9 cellular contexts compared by ENCODE assay signal in the genomic region with DNA sequence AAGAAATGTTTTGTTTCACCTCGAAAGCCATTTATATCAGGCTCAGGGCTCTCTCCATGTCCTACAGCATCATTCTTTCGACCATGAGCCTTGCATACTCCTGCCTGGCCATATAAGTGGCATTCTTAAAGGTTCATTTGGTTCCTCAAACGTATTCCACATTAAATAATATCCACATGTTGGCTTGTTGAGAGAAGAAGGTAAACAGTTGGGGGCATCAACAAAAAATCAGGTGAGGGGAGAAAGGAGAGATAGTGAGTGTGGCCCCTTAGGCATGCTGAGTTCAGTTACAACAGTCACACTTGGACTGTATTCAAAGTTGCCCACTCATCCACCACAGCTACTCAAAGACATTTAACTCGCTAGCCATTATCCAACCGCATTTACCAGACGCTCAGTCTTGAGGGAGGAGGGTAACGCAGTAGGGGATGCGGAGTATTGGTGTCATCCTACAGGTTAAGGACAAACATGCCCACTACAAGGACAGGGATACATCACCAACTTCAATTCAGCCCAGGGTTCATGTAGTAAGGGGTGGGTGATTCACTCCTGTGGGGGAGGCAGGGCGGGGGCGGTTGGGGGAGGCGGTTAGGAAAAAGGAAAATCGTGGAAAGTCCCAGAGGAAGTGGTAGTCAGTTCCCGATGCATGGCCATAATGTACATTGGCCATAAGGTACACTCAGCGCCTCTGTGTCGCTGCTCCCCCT. TPM values are rescaled to one million over a fixed set of nuclear protein-coding genes. Genes with fewer than 3 reads are reported as not detected.
DNase-seq lines count a peak whose midpoint lies in the region; ATAC-seq, FAIRE-seq and TF ChIP-seq lines count a peak whose summit lies in the region.
"Had no signal": no experiment of that assay in that cellular context is flagged by ENCODE, and none has a peak within 500 bp of the region (broad histone marks: within the 10 kb centered on the region; RNA-seq: fewer than 3 reads in every experiment).

No MANE protein-coding gene starts in this region.

- H2BK15ac ChIP-seq in mesenchymal stem cell (ENCODE audit: low read depth, poor library complexity, severe bottlenecking), result no peak overlapping the region

- H3K4me3 ChIP-seq in A549, result peak overlapping the region; percentile 94
- peak overlapping the region; percentile 89 for H3K4me3 ChIP-seq in HEK293 (ENCODE audit: low read depth, low read length)
- peak overlapping the region; percentile 63 to 99 (median 89) for H3K4me3 ChIP-seq in breast epithelium
- H3K4me3 ChIP-seq in mesenchymal stem cell (ENCODE audit: insufficient read depth in 1 of 2, low read depth in 1 of 2, low read length in 2 of 2), result peak overlapping the region; percentile 95 to 97

- H2BK120ac ChIP-seq in mesenchymal stem cell (ENCODE audit: low read depth, low read length), result no peak overlapping the region

- no peak overlapping the region for H2AK5ac ChIP-seq in mesenchymal stem cell (ENCODE audit: low read length, severe bottlenecking)

- H3K18ac ChIP-seq in mesenchymal stem cell (ENCODE audit: low read depth in 1 of 2, low read length in 2 of 2), result peak overlapping the region; percentile 73 to 99

- H3K27me3 ChIP-seq in breast epithelium, result no peaks in the 10 kb centered on the region
- H3K27me3 ChIP-seq in mesenchymal stem cell (ENCODE audit: control insufficient read depth in 1 of 2, insufficient read depth in 1 of 2, low read length in 2 of 2), result peaks cover 0 to 5% of the 10 kb centered on the region in 2 experiments

- TF ChIP-seq CTCF in A549 (IDR thresholded peaks at IDR 0.05) (no peak), HEK293 (tag by site-specific recombination; IDR thresholded peaks at IDR 0.05) (no peak), breast epithelium (IDR thresholded peaks at IDR 0.05) (no peak)

- peak overlapping the region; percentile 92 to 99; a peak in 4 of 6 replicates for H3K27ac ChIP-seq in A549
- H3K27ac ChIP-seq in HEK293 (ENCODE audit: extremely low read depth, low read depth, low read length), result no peak overlapping the region; the same call in 1 of the 2 replicates
- peak overlapping the region; percentile 91 to 98 for H3K27ac ChIP-seq in breast epithelium
- H3K27ac ChIP-seq in mesenchymal stem cell (ENCODE audit: low read length, poor library complexity, severe bottlenecking), result peak overlapping the region; percentile 91

- peak overlapping the region in 1 of 2 experiments; percentile 98 for H3K14ac ChIP-seq in mesenchymal stem cell (ENCODE audit: low read length in 2 of 2)

- H4K91ac ChIP-seq in mesenchymal stem cell (ENCODE audit: low read length), result peak overlapping the region; percentile 2

- TF ChIP-seq POLR2A in A549 (IDR thresholded peaks at IDR 0.05; ENCODE audit: low read length) (no peak), breast epithelium (IDR thresholded peaks at IDR 0.05) (no peak), GM12891 (IDR thresholded peaks at IDR 0.05; ENCODE audit: low read depth, low read length) (no peak)

- no peak for DNase-seq in A549 (ENCODE audit: low read depth in 1 of 2, low spot score in 1 of 2)
- no peak for DNase-seq in breast epithelium (ENCODE audit: low spot score in 2 of 2)
- peak; percentile 84 for DNase-seq in mesenchymal stem cell
- no peak for DNase-seq in GM12891 (ENCODE audit: insufficient read length, low spot score)
- DNase-seq in NCI-H2029 (lab: John Stamatoyannopoulos, UW), result no peak

- FAIRE-seq in A549 (lab: Jason Lieb, UNC) (no peak), GM12891 (lab: Jason Lieb, UNC) (no peak)
- FAIRE-seq: GM18507 had no signal

- H3K4me1 ChIP-seq in A549 (peaks cover 22% of the 10 kb centered on the region; the same call in 2 of the 3 replicates), HEK293 (ENCODE audit: control insufficient read depth, insufficient read depth, low read length) (no peaks in the 10 kb centered on the region), breast epithelium (peaks cover 0 to 3% of the 10 kb centered on the region in 2 donors), mesenchymal stem cell (ENCODE audit: control insufficient read depth, insufficient read depth, low read depth, low read length) (no peaks in the 10 kb centered on the region)

- peak overlapping the region; percentile 98 for H3K4me2 ChIP-seq in A549
- peak overlapping the region; percentile 77 for H3K4me2 ChIP-seq in mesenchymal stem cell (ENCODE audit: low read length, poor library complexity, severe bottlenecking)

- no peak for TF ChIP-seq RAD21 in A549 (conservative IDR thresholded peaks at IDR 0.05 in 1 of 2, IDR thresholded peaks at IDR 0.05 in 1 of 2)

- CTCF ChIA-PET in A549 (lab: Yijun Ruan, JAX), result interaction anchor here (2.7 to 6.1 kb wide), 2 partner anchors 29 to 33 kb away, joined by 13 to 36 read pairs; no protein-coding TSS in a partner anchor
- CTCF ChIA-PET in HEK293 (lab: Yijun Ruan, JAX), result interaction anchor here (0.5 to 4.8 kb wide), 10 partner anchors 9 to 143 kb away, joined by 3 to 59 read pairs (median 8); no protein-coding TSS in a partner anchor

- TF ChIP-seq EP300 in A549 (IDR thresholded peaks at IDR 0.05), result no peak

- H3K79me1 ChIP-seq in mesenchymal stem cell (replicated peaks; ENCODE audit: low read length, poor library complexity, severe bottlenecking), result no peaks in the 10 kb centered on the region

- H3K23ac ChIP-seq in mesenchymal stem cell (ENCODE audit: low read length in 2 of 2), result no peak overlapping the region

- H3K36me3 ChIP-seq in HEK293 (ENCODE audit: control insufficient read depth in 2 of 2, insufficient read depth in 1 of 2, low read length in 2 of 2) (peaks cover 0 to 5% of the 10 kb centered on the region in 2 experiments; a peak in 1 of 3 replicates), breast epithelium (no peaks in the 10 kb centered on the region), mesenchymal stem cell (ENCODE audit: control insufficient read depth in 1 of 2, insufficient read depth in 2 of 2, low read depth in 1 of 2, low read length in 2 of 2) (peaks cover 0 to under 1% of the 10 kb centered on the region in 2 experiments)

- H3K9me3 ChIP-seq in A549 (no peaks in the 10 kb centered on the region), HEK293 (ENCODE audit: control insufficient read depth, insufficient read depth, low read depth, low read length) (no peaks in the 10 kb centered on the region), breast epithelium (no peaks in the 10 kb centered on the region), mesenchymal stem cell (ENCODE audit: control insufficient read depth, low read length) (no peaks in the 10 kb centered on the region)

- ATAC-seq in A549, result no peak
- no peak for ATAC-seq in HG03280 (IDR thresholded peaks at IDR 0.05; ENCODE audit: unreplicated experiment)
- ATAC-seq in HG03159 (IDR thresholded peaks at IDR 0.05; ENCODE audit: unreplicated experiment), result no peak

- H3K9ac ChIP-seq in mesenchymal stem cell (ENCODE audit: low read length), result peak overlapping the region; percentile 94

- peak overlapping the region; percentile 9 to 93 for H2BK12ac ChIP-seq in mesenchymal stem cell (ENCODE audit: low read length in 2 of 2)

- H3K4ac ChIP-seq in mesenchymal stem cell (ENCODE audit: low read depth in 1 of 2, low read length in 2 of 2), result peak overlapping the region in 1 of 2 experiments; percentile 17

- intact Hi-C loops in breast epithelium (cut with DNase I; ENCODE audit: low total_unique reads), result no loop called here

- 69% methylated on average over 13 of the region's 15 CpGs for WGBS in A549 (ENCODE audit: missing lambda C conversion rate)
- 13% methylated on average over 6 of the region's 15 CpGs for whole genome bisulfite sequencing in mesenchymal stem cell

- H2BK5ac ChIP-seq in mesenchymal stem cell (ENCODE audit: low read depth, low read length, poor library complexity, severe bottlenecking), result no peak overlapping the region

- POLR2A ChIA-PET in A549 (lab: Yijun Ruan, JAX), result no interaction called here
- POLR2A ChIA-PET in HEK293 (lab: Yijun Ruan, JAX), result interaction anchor here (0.7 to 2.7 kb wide), 8 partner anchors 10 to 65 kb away, joined by 3 to 36 read pairs (median 12); partner anchors contain the start of gene PHGDH

- H4K8ac ChIP-seq in mesenchymal stem cell (ENCODE audit: low read length), result peak overlapping the region; percentile 16

- H2AFZ ChIP-seq in mesenchymal stem cell (ENCODE audit: low read depth, low read length), result no peak overlapping the region

TF ChIP-seq in A549, 52 proteins besides CTCF, POLR2A, EP300 and RAD21:
- TF ChIP-seq PHF8 (IDR thresholded peaks at IDR 0.05; ENCODE audit: borderline replicate concordance, low read depth), result no peak
- TF ChIP-seq TFCP2L1 (CRISPR knock-in tag; IDR thresholded peaks at IDR 0.05), result no peak
- no peak for TF ChIP-seq NFE2L2 (conservative IDR thresholded peaks at IDR 0.05; ENCODE audit: low read length)
- TF ChIP-seq ZSCAN20 (CRISPR knock-in tag; IDR thresholded peaks at IDR 0.05), result no peak

TF ChIP-seq in HEK293, 187 proteins besides CTCF, POLR2A, EP300 and RAD21 (continues in another document):
- TF ChIP-seq SP2 (tag by site-specific recombination; IDR thresholded peaks at IDR 0.05), result no peak
- TF ChIP-seq ZNF366 (tag by site-specific recombination; conservative IDR thresholded peaks at IDR 0.05), result no peak
- TF ChIP-seq OVOL3 (tag by site-specific recombination; IDR thresholded peaks at IDR 0.05), result no peak
- TF ChIP-seq ZNF555 (tag by site-specific recombination; conservative IDR thresholded peaks at IDR 0.05), result no peak
- TF ChIP-seq ZNF10 (tag by site-specific recombination; IDR thresholded peaks at IDR 0.05), result peak; percentile 70
- TF ChIP-seq ZNF660 (tag by site-specific recombination; IDR thresholded peaks at IDR 0.05), result peak; percentile 91
- TF ChIP-seq ZNF174 (tag by site-specific recombination; IDR thresholded peaks at IDR 0.05), result no peak

TF ChIP-seq in GM12891, 5 proteins besides CTCF, POLR2A, EP300 and RAD21:
- TF ChIP-seq SPI1 (IDR thresholded peaks at IDR 0.05; ENCODE audit: low read depth, low read length) (no peak), POU2F2 (IDR thresholded peaks at IDR 0.05; ENCODE audit: low read depth, low read length) (no peak), PAX5 (IDR thresholded peaks at IDR 0.05; ENCODE audit: insufficient read depth, low read length, severe bottlenecking) (no peak), POLR2AphosphoS5 (IDR thresholded peaks at IDR 0.05; ENCODE audit: low read depth, low read length) (no peak), TAF1 (IDR thresholded peaks at IDR 0.05; ENCODE audit: low read depth, low read length) (no peak)

RNA-seq across cellular contexts. Expression of gene ZNF697, which starts 1.4 kb away (rescaled TPM):
- polyA plus RNA-seq in A549 (2011; rRNA removed) (2.1 and 2.6 TPM in 2 replicates), A549 (2017; fragmentation: RNase III; extraction: RNeasy Plus Mini Kit Qiagen cat#74134 plus additional on column Dnase treatment) (2.0 to 2.5 TPM (median 2.2 TPM) in 3 replicates)
- polyA plus RNA-seq in A549 (2012; cell fraction: cytosol; rRNA removed), result 0.33 and 0.53 TPM in 2 replicates
- 0.92 and 1.3 TPM in 2 replicates for polyA plus RNA-seq in A549 (2012; cell fraction: nucleus; rRNA removed)
- polyA minus RNA-seq in A549 (2011; rRNA and poly(A)+ RNA removed), result 2.0 and 2.2 TPM in 2 replicates
- 1 to 10 TPM; 4.2 to 9.5 (median 7.0) TPM for total RNA-seq in breast epithelium
- 6.4 TPM for polyA plus RNA-seq in mesenchymal stem cell (2013, experiment 1 of 2)
- 6.3 TPM for polyA plus RNA-seq in mesenchymal stem cell (2013, experiment 2 of 2)
- polyA plus RNA-seq in GM12891 (2012; ENCODE audit: low read depth, missing spikeins), result 0.33 TPM
